Comparison of ENCODE assay signal across 9 cellular contexts in genomic region chr6:26394289-26394688, GRCh38. TPM values are rescaled to one million over a fixed set of nuclear protein-coding genes. Genes with fewer than 3 reads are reported as not detected.
A peak's percentile ranks its signal among the peaks of the same experiment; 100 is the strongest.
DNase-seq lines count a peak whose midpoint lies in the region; ATAC-seq, FAIRE-seq and TF ChIP-seq lines count a peak whose summit lies in the region.
"Had no signal": no experiment of that assay in that cellular context is flagged by ENCODE, and none has a peak within 500 bp of the region (broad histone marks: within the 10 kb centered on the region; RNA-seq: fewer than 3 reads in every experiment).

No MANE protein-coding gene starts in this region.

- no peak for DNase-seq in H54 (ENCODE audit: insufficient read length, low spot score)
- DNase-seq in T1000 (lab: John Stamatoyannopoulos, UW), result peak; percentile 44
- DNase-seq in mesenchymal stem cell, result peak; percentile 60
- no peak for DNase-seq in foreskin melanocyte
- DNase-seq in SKM-1 treated with dmso at 0.1 percent for 144 hours (lab: John Stamatoyannopoulos, UW; ENCODE audit: unreplicated experiment), result no peak
- DNase-seq: activated naive CD8-positive, alpha-beta T cell treated with anti-CD3 and anti-CD28 coated beads, Interleukin-2, amount 10 ng/mL, durations not matched to agents 7 days and 5 days; H7; T-helper 2 cell had no signal

- peaks cover 4% of the 10 kb centered on the region for H3K79me1 ChIP-seq in mesenchymal stem cell (replicated peaks; ENCODE audit: low read length, poor library complexity, severe bottlenecking)

- H3K9me3 ChIP-seq in mesenchymal stem cell (ENCODE audit: control insufficient read depth, low read length), result no peaks in the 10 kb centered on the region

- 81% methylated on average over 1 of the region's 1 CpG for WGBS in mesenchymal stem cell

- H2BK15ac ChIP-seq in mesenchymal stem cell (ENCODE audit: low read depth, poor library complexity, severe bottlenecking), result no peak overlapping the region

- no peak overlapping the region for H4K91ac ChIP-seq in mesenchymal stem cell (ENCODE audit: low read length)

- peak overlapping the region; percentile 37 for H3K27ac ChIP-seq in mesenchymal stem cell (ENCODE audit: low read length, poor library complexity, severe bottlenecking)

- H2AFZ ChIP-seq in mesenchymal stem cell (ENCODE audit: low read depth, low read length), result no peak overlapping the region

- no peak for TF ChIP-seq POLR2A in H54 (IDR thresholded peaks at IDR 0.05; ENCODE audit: low read depth, low read length)

- H2BK120ac ChIP-seq in mesenchymal stem cell (ENCODE audit: low read depth, low read length), result no peak overlapping the region

- ATAC-seq in HG02981 (IDR thresholded peaks at IDR 0.05; ENCODE audit: unreplicated experiment), result no peak

- no peak overlapping the region for H4K8ac ChIP-seq in mesenchymal stem cell (ENCODE audit: low read length)

- peak; percentile 71 for FAIRE-seq in H54 (lab: Jason Lieb, UNC)

- H3K18ac ChIP-seq in mesenchymal stem cell (ENCODE audit: low read depth in 1 of 2, low read length in 2 of 2), result no peak overlapping the region

- no peak overlapping the region for H3K23ac ChIP-seq in mesenchymal stem cell (ENCODE audit: low read length in 2 of 2)

- H3K4me3 ChIP-seq in mesenchymal stem cell (ENCODE audit: insufficient read depth in 1 of 2, low read depth in 1 of 2, low read length in 2 of 2), result no peak overlapping the region

- no peak overlapping the region for H2BK5ac ChIP-seq in mesenchymal stem cell (ENCODE audit: low read depth, low read length, poor library complexity, severe bottlenecking)

- peaks cover 25 to 27% of the 10 kb centered on the region in 2 experiments for H3K36me3 ChIP-seq in mesenchymal stem cell (ENCODE audit: control insufficient read depth in 1 of 2, insufficient read depth in 2 of 2, low read depth in 1 of 2, low read length in 2 of 2)

- no peaks in the 10 kb centered on the region for H3K27me3 ChIP-seq in mesenchymal stem cell (ENCODE audit: control insufficient read depth in 1 of 2, insufficient read depth in 1 of 2, low read length in 2 of 2)

- peaks cover 7% of the 10 kb centered on the region for H3K4me1 ChIP-seq in mesenchymal stem cell (ENCODE audit: control insufficient read depth, insufficient read depth, low read depth, low read length)

- no peak overlapping the region for H2BK12ac ChIP-seq in mesenchymal stem cell (ENCODE audit: low read length in 2 of 2)

- H3K14ac ChIP-seq in mesenchymal stem cell (ENCODE audit: low read length in 2 of 2), result no peak overlapping the region

- H2AK5ac ChIP-seq in mesenchymal stem cell (ENCODE audit: low read length, severe bottlenecking), result no peak overlapping the region

- H3K9ac ChIP-seq in mesenchymal stem cell (ENCODE audit: low read length), result no peak overlapping the region

- no peak overlapping the region for H3K4me2 ChIP-seq in mesenchymal stem cell (ENCODE audit: low read length, poor library complexity, severe bottlenecking)

- H3K4ac ChIP-seq in mesenchymal stem cell (ENCODE audit: low read depth in 1 of 2, low read length in 2 of 2), result no peak overlapping the region

RNA-seq across cellular contexts. Expression of gene BTN3A1, which starts 7.8 kb away (rescaled TPM):
- 17.7 TPM for polyA plus RNA-seq in mesenchymal stem cell (2013, experiment 1 of 2)
- polyA plus RNA-seq in mesenchymal stem cell (2013, experiment 2 of 2), result 18.2 TPM

RNA-seq across cellular contexts. Expression of gene BTN2A2, which starts 11.4 kb away (rescaled TPM):
- polyA plus RNA-seq in mesenchymal stem cell (2013, experiment 1 of 2), result 14.4 TPM
- 13.8 TPM for polyA plus RNA-seq in mesenchymal stem cell (2013, experiment 2 of 2)

RNA-seq across cellular contexts. Expression of gene BTN3A2, which starts 29.3 kb away (rescaled TPM):
- 31.1 TPM for polyA plus RNA-seq in mesenchymal stem cell (2013, experiment 1 of 2)
- polyA plus RNA-seq in mesenchymal stem cell (2013, experiment 2 of 2), result 32.3 TPM

RNA-seq across cellular contexts. Expression of gene BTN3A3, which starts 46.0 kb away (rescaled TPM):
- 14.3 TPM for polyA plus RNA-seq in mesenchymal stem cell (2013, experiment 1 of 2)
- 15.1 TPM for polyA plus RNA-seq in mesenchymal stem cell (2013, experiment 2 of 2)

Comparison
In these comparisons a context has a peak if more than half of its experiments do, and no peak if none do; other contexts are left out.
1. DNase-seq: peak in T1000 (single experiment) and mesenchymal stem cell (single experiment); none in H54 (single experiment), foreskin melanocyte (single experiment) and SKM-1 treated with dmso at 0.1 percent for 144 hours (single experiment).